Comparison of ENCODE assay signal across 11 cellular contexts in the genomic region with DNA sequence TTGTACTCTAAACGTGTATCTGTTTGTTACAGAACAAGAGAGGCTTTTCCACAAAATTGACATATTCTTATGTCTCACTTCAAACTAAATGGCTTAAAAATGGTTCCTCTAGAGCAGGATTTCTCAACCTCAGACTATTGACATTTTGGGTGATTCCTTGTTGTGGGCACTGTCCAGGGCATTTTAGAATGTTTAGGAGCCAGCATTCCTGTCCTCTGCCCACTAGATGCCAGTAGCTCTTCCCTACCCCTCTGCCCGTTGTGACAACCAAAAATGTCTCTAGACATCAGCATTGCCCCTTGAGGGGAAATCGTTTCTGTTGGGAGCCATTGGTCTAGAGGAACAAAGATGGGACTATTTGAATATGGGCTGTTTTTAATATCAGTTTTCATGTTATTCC. TPM values are rescaled to one million over a fixed set of nuclear protein-coding genes. Genes with fewer than 3 reads are reported as not detected.
DNase-seq lines count a peak whose midpoint lies in the region; ATAC-seq and TF ChIP-seq lines count a peak whose summit lies in the region.
"Had no signal": no experiment of that assay in that cellular context is flagged by ENCODE, and none has a peak within 500 bp of the region (broad histone marks: within the 10 kb centered on the region; RNA-seq: fewer than 3 reads in every experiment).

No MANE protein-coding gene starts in this region.

- H3K9me3 ChIP-seq in stomach = no peaks in the 10 kb centered on the region

- H3K27me3 Mint-ChIP-seq in T-helper 2 cell treated with Interferon-gamma antibody and Interleukin-4, amounts not matched to agents 5 μg/mL and 100 μg/mL, for 36 hours (ENCODE audit: low read depth) = no peaks in the 10 kb centered on the region
- H3K27me3 Mint-ChIP-seq in activated CD8-positive, alpha-beta T cell treated with anti-CD3 and anti-CD28 coated beads, Interleukin-2, amount 10 ng/mL, durations not matched to agents 7 days and 5 days (ENCODE audit: low read depth) = no peaks in the 10 kb centered on the region

- H3K4me1 Mint-ChIP-seq in T-helper 2 cell treated with Interferon-gamma antibody and Interleukin-4, amounts not matched to agents 5 μg/mL and 100 μg/mL, for 36 hours (ENCODE audit: low read depth) = peaks cover 76% of the 10 kb centered on the region
- H3K4me1 Mint-ChIP-seq in activated CD8-positive, alpha-beta T cell treated with anti-CD3 and anti-CD28 coated beads, Interleukin-2, amount 10 ng/mL, durations not matched to agents 7 days and 5 days (ENCODE audit: low read depth) = peaks cover 91% of the 10 kb centered on the region

- H3K9me3 Mint-ChIP-seq in T-helper 2 cell treated with Interferon-gamma antibody and Interleukin-4, amounts not matched to agents 5 μg/mL and 100 μg/mL, for 36 hours = no peaks in the 10 kb centered on the region
- H3K9me3 Mint-ChIP-seq in activated CD8-positive, alpha-beta T cell treated with anti-CD3 and anti-CD28 coated beads, Interleukin-2, amount 10 ng/mL, durations not matched to agents 7 days and 5 days (ENCODE audit: insufficient read depth) = no peaks in the 10 kb centered on the region

- no peak overlapping the region for H3K4me3 Mint-ChIP-seq in T-helper 2 cell treated with Interferon-gamma antibody and Interleukin-4, amounts not matched to agents 5 μg/mL and 100 μg/mL, for 36 hours
- peak overlapping the region; percentile 84 for H3K4me3 Mint-ChIP-seq in activated CD8-positive, alpha-beta T cell treated with anti-CD3 and anti-CD28 coated beads, Interleukin-2, amount 10 ng/mL, durations not matched to agents 7 days and 5 days
- H3K4me3 Mint-ChIP-seq: endodermal cell had no signal

- peaks cover 64 to 98% (median 86%) of the 10 kb centered on the region in 4 donors for H3K4me1 ChIP-seq in stomach

- H3K4me3 ChIP-seq in stomach = no peak overlapping the region

- intact Hi-C loops in stomach (cut with DNase I; ENCODE audit: low total_unique reads) = no loop called here

- TF ChIP-seq CTCF in stomach (IDR thresholded peaks at IDR 0.05) = no peak

- H3K27me3 ChIP-seq in stomach = no peaks in the 10 kb centered on the region

- DNase-seq in T-helper 2 cell treated with Interferon-gamma antibody and Interleukin-4, amounts not matched to agents 5 μg/mL and 100 μg/mL, for 36 hours (ENCODE audit: low spot score) = no peak
- DNase-seq in T-helper 2 cell (no peak), left lobe of liver (ENCODE audit: low spot score) (peak; percentile 62), stomach (no peak)
- DNase-seq in activated CD8-positive, alpha-beta T cell treated with anti-CD3 and anti-CD28 coated beads, Interleukin-2, amount 10 ng/mL, durations not matched to agents 7 days and 5 days = no peak
- DNase-seq: endodermal cell, NCI-H226 had no signal

- H3K36me3 ChIP-seq in stomach = peaks cover 0 to 8% (median 3%) of the 10 kb centered on the region in 4 donors

- H3K27ac ChIP-seq in stomach = peak overlapping the region; percentile 67 to 99 (median 88)

- POLR2A ChIA-PET in activated CD8-positive, alpha-beta T cell treated with anti-CD3 and anti-CD28 coated beads, Interleukin-2, amount 10 ng/mL, durations not matched to agents 7 days and 5 days (lab: Charles Lee) = interaction anchor here (0.9 to 16.0 kb wide), 4 partner anchors 9 to 37 kb away, joined by 4 to 381 read pairs (median 77); partner anchors contain the start of gene SMAP2

- no peak for ATAC-seq in activated CD8-positive, alpha-beta T cell treated with anti-CD3 and anti-CD28 coated beads, Interleukin-2, amount 10 ng/mL, durations not matched to agents 7 days and 5 days
- ATAC-seq in left lobe of liver (peak; percentile 55), GM18519 (IDR thresholded peaks at IDR 0.05; ENCODE audit: low FRiP score, unreplicated experiment) (no peak), GM19324 (IDR thresholded peaks at IDR 0.05; ENCODE audit: low FRiP score, unreplicated experiment) (no peak), GM18520 (IDR thresholded peaks at IDR 0.05; ENCODE audit: unreplicated experiment) (no peak)
- ATAC-seq: Panc1 had no signal

- H3K27ac Mint-ChIP-seq in T-helper 2 cell treated with Interferon-gamma antibody and Interleukin-4, amounts not matched to agents 5 μg/mL and 100 μg/mL, for 36 hours = peak overlapping the region; percentile 29
- H3K27ac Mint-ChIP-seq in activated CD8-positive, alpha-beta T cell treated with anti-CD3 and anti-CD28 coated beads, Interleukin-2, amount 10 ng/mL, durations not matched to agents 7 days and 5 days = peak overlapping the region; percentile 48
- H3K27ac Mint-ChIP-seq: endodermal cell had no signal

- TF ChIP-seq POLR2A in stomach (IDR thresholded peaks at IDR 0.05) = no peak

- 82 to 93% (median 89%) methylated on average over 3 of the region's 3 CpGs for WGBS in stomach, 5 donors

- CTCF ChIA-PET in activated CD8-positive, alpha-beta T cell treated with anti-CD3 and anti-CD28 coated beads, Interleukin-2, amount 10 ng/mL, durations not matched to agents 7 days and 5 days (lab: Charles Lee) = interaction anchor here (1.0 to 16.5 kb wide), 6 partner anchors 9 to 247 kb away, joined by 3 to 206 read pairs (median 6); partner anchors contain the start of gene SMAP2

- H3K36me3 Mint-ChIP-seq in T-helper 2 cell treated with Interferon-gamma antibody and Interleukin-4, amounts not matched to agents 5 μg/mL and 100 μg/mL, for 36 hours (ENCODE audit: low read depth) = peaks cover 35% of the 10 kb centered on the region
- peaks cover 58% of the 10 kb centered on the region for H3K36me3 Mint-ChIP-seq in activated CD8-positive, alpha-beta T cell treated with anti-CD3 and anti-CD28 coated beads, Interleukin-2, amount 10 ng/mL, durations not matched to agents 7 days and 5 days (ENCODE audit: low read depth)

- TF ChIP-seq EP300 in stomach (IDR thresholded peaks at IDR 0.05) = no peak

RNA-seq across cellular contexts. Expression of gene SMAP2, which starts 17.3 kb away (rescaled TPM):
- total RNA-seq in activated CD8-positive, alpha-beta T cell treated with anti-CD3 and anti-CD28 coated beads, Interleukin-2, amount 10 ng/mL, durations not matched to agents 7 days and 5 days = 100 to 1,000 TPM; 106 to 107 TPM
- 36.4 TPM for total RNA-seq in left lobe of liver
- total RNA-seq in stomach = 10 to 100 TPM; 21.6 to 58.0 (median 35.9) TPM
- 10 to 100 TPM; 22.4 to 50.4 (median 27.8) TPM for polyA plus RNA-seq in stomach

RNA-seq across cellular contexts. Expression of gene ZFP69B, which starts 59.4 kb away (rescaled TPM):
- 1 to 10 TPM; 3.6 to 3.8 TPM for total RNA-seq in activated CD8-positive, alpha-beta T cell treated with anti-CD3 and anti-CD28 coated beads, Interleukin-2, amount 10 ng/mL, durations not matched to agents 7 days and 5 days
- total RNA-seq in left lobe of liver (0.55 TPM), stomach (1 to 10 TPM in 1 of 5 donors, under 1 TPM in 1, not detected in 3; 0.45 to 2.0 TPM)
- polyA plus RNA-seq in stomach = under 1 TPM; 0.35 to 0.92 (median 0.81) TPM
